ENCODE assay signal across 9 cellular contexts in the genomic region with DNA sequence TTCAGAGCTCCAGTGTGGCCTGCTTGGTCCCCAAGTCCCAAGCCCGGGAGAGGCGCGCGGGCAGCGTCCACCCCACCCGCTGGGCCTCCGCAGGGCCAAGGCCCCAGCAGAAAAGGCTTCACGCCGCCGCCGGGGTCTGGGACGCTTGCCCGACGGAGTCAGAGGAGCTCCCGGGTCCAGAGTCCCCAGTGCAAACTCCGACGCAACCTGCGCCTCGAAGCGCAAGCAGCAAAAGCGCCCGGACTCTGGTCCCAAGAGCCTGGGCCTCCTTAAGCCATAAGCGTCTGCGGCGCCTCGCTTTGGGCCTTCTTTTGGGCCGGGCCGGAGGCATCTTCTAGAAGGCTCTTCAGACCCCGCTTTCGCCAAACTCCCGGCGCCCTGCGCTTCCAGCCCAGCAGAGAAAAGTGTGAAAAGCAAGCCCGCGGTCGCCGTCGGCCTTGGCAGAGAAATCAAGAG. TPM values are rescaled to one million over a fixed set of nuclear protein-coding genes. Genes with fewer than 3 reads are reported as not detected.
A peak's percentile ranks its signal among the peaks of the same experiment; 100 is the strongest.
DNase-seq lines count a peak whose midpoint lies in the region; ATAC-seq, FAIRE-seq and TF ChIP-seq lines count a peak whose summit lies in the region.
"Had no signal": no experiment of that assay in that cellular context is flagged by ENCODE, and none has a peak within 500 bp of the region (broad histone marks: within the 10 kb centered on the region; RNA-seq: fewer than 3 reads in every experiment).

No MANE protein-coding gene starts in this region.

- TF ChIP-seq POLR2A in K562 (conservative IDR thresholded peaks at IDR 0.05) (no peak), thyroid gland (IDR thresholded peaks at IDR 0.05) (no peak)

- TF ChIP-seq EP300 in K562 (IDR thresholded peaks at IDR 0.05; ENCODE audit: low read length), result no peak

- peak overlapping the region; percentile 68 for H3K27ac Mint-ChIP-seq in T-helper 1 cell treated with Interleukin-12 subunit alpha and Interleukin-12 subunit beta and Interleukin-4 antibody, amounts not matched to agents 30 μg/mL and 1 μg/mL, for 36 hours
- H3K27ac Mint-ChIP-seq: stimulated activated memory B cell treated with anti-CD40 and anti-IgM and Interleukin-4, amounts not matched to agents 10 μg/mL and 1 μg/mL and 100 μg/mL, for 72 hours had no signal

- H3K9me3 Mint-ChIP-seq in T-helper 1 cell treated with Interleukin-12 subunit alpha and Interleukin-12 subunit beta and Interleukin-4 antibody, amounts not matched to agents 30 μg/mL and 1 μg/mL, for 36 hours, result peaks cover 3% of the 10 kb centered on the region

- CTCF ChIA-PET in K562 (lab: Yijun Ruan, JAX; ENCODE audit: low intra/inter-chr PET ratio), result interaction anchor here (0.6 to 0.8 kb wide), 2 partner anchors 205 to 626 kb away, joined by 3 to 4 read pairs; no protein-coding TSS in a partner anchor

- H3K4me1 ChIP-seq in K562 (replicated peaks in 1 of 2; ENCODE audit: control insufficient read depth in 2 of 2, insufficient read depth in 2 of 2, low read length in 2 of 2) (peaks cover 4 to 15% of the 10 kb centered on the region in 2 experiments; a peak in 3 of 5 replicates), thyroid gland (peaks cover 5% of the 10 kb centered on the region in 2 donors)

- no peaks in the 10 kb centered on the region for H3K9me1 ChIP-seq in K562 (ENCODE audit: control insufficient read depth, insufficient read depth, low read length)

- no peaks in the 10 kb centered on the region for H4K20me1 ChIP-seq in K562 (replicated peaks; ENCODE audit: control insufficient read depth, insufficient read depth, low read length)

- H3K27ac ChIP-seq in K562 (ENCODE audit: extremely low read depth, low read depth, low read length), result peak overlapping the region; percentile 87
- H3K27ac ChIP-seq in thyroid gland, result peak overlapping the region; percentile 53 to 62 (median 61)

- intact Hi-C loops in K562 (cut with micrococcal nuclease) (loop anchor here (5.0 to 10.0 kb wide), 2 partner anchors 362 to 536 kb away; a partner anchor contains a TSS), thyroid gland (cut with DNase I) (no loop called here)

- H2AFZ ChIP-seq in K562 (ENCODE audit: low read depth, low read length), result peak overlapping the region; percentile 97

- in situ Hi-C loops in K562 (cut with MboI), result loop anchor here (25.0 kb wide), 2 partner anchors 876 to 1924 kb away; no protein-coding TSS in a partner anchor

- FAIRE-seq in K562 (lab: Jason Lieb, UNC), result no peak

- ATAC-seq in K562, result peak; percentile 37
- ATAC-seq: stimulated activated memory B cell treated with anti-CD40 and anti-IgM and Interleukin-4, amounts not matched to agents 10 μg/mL and 1 μg/mL and 100 μg/mL, for 72 hours had no signal

- H3K9ac ChIP-seq in K562 (ENCODE audit: insufficient read depth in 1 of 2, low read depth in 2 of 2, low read length in 2 of 2), result peak overlapping the region; percentile 86 to 97

- H3K4me1 Mint-ChIP-seq in T-helper 1 cell treated with Interleukin-12 subunit alpha and Interleukin-12 subunit beta and Interleukin-4 antibody, amounts not matched to agents 30 μg/mL and 1 μg/mL, for 36 hours (ENCODE audit: low read depth), result peaks cover 4% of the 10 kb centered on the region

- DNase-seq in T-helper 1 cell (no peak), K562 (ENCODE audit: extremely low read depth in 1 of 4, low spot score in 3 of 4) (peak in 3 of 4 experiments; percentile 22 to 63 (median 35)), kidney epithelial cell (ENCODE audit: low read depth) (no peak), thyroid gland (no peak), COLO668 (lab: John Stamatoyannopoulos, UW; ENCODE audit: unreplicated experiment) (no peak), nucleus accumbens (lab: John Stamatoyannopoulos, UW) (no peak), NCI-H2196 treated with DMSO at 0.1 percent for 48 hours (lab: John Stamatoyannopoulos, UW; ENCODE audit: unreplicated experiment) (no peak)

- H3K4me3 Mint-ChIP-seq in T-helper 1 cell treated with Interleukin-12 subunit alpha and Interleukin-12 subunit beta and Interleukin-4 antibody, amounts not matched to agents 30 μg/mL and 1 μg/mL, for 36 hours, result no peak overlapping the region
- H3K4me3 Mint-ChIP-seq: stimulated activated memory B cell treated with anti-CD40 and anti-IgM and Interleukin-4, amounts not matched to agents 10 μg/mL and 1 μg/mL and 100 μg/mL, for 72 hours had no signal

- H3K36me3 Mint-ChIP-seq in T-helper 1 cell treated with Interleukin-12 subunit alpha and Interleukin-12 subunit beta and Interleukin-4 antibody, amounts not matched to agents 30 μg/mL and 1 μg/mL, for 36 hours (ENCODE audit: low read depth), result peaks cover 3% of the 10 kb centered on the region
- H3K36me3 Mint-ChIP-seq: stimulated activated memory B cell treated with anti-CD40 and anti-IgM and Interleukin-4, amounts not matched to agents 10 μg/mL and 1 μg/mL and 100 μg/mL, for 72 hours had no signal

- POLR2A ChIA-PET in K562 (lab: Yijun Ruan, JAX), result interaction anchor here (0.7 to 4.3 kb wide), 6 partner anchors 9 to 883 kb away, joined by 3 to 35 read pairs (median 4); no protein-coding TSS in a partner anchor

- TF ChIP-seq CTCF in K562 (IDR thresholded peaks at IDR 0.05 in 2 of 3, conservative IDR thresholded peaks at IDR 0.05 in 1 of 3; ENCODE audit: insufficient read depth in 2 of 3, low read depth in 1 of 3, low read length in 3 of 3) (no peak), kidney epithelial cell (IDR thresholded peaks at IDR 0.05; ENCODE audit: insufficient read depth, low read length, poor library complexity, severe bottlenecking) (no peak), thyroid gland (IDR thresholded peaks at IDR 0.05) (no peak)

- H3K79me2 ChIP-seq in K562 (ENCODE audit: control insufficient read depth, insufficient read depth, low read length), result peaks cover 55% of the 10 kb centered on the region

- H3K27me3 Mint-ChIP-seq in T-helper 1 cell treated with Interleukin-12 subunit alpha and Interleukin-12 subunit beta and Interleukin-4 antibody, amounts not matched to agents 30 μg/mL and 1 μg/mL, for 36 hours (ENCODE audit: low read depth), result peaks cover 70% of the 10 kb centered on the region

- peaks cover 23% of the 10 kb centered on the region; the same call in 1 of the 3 replicates for H3K36me3 ChIP-seq in K562 (ENCODE audit: control insufficient read depth, insufficient read depth, low read length)
- no peaks in the 10 kb centered on the region for H3K36me3 ChIP-seq in kidney epithelial cell (ENCODE audit: control insufficient read depth, insufficient read depth, low read length)
- no peaks in the 10 kb centered on the region for H3K36me3 ChIP-seq in thyroid gland

- TF ChIP-seq RAD21 in K562 (CRISPR knock-in tag; conservative IDR thresholded peaks at IDR 0.05 in 1 of 2, IDR thresholded peaks at IDR 0.05 in 1 of 2), result no peak

- no TSS peak for BruUV-seq in K562 (replicated peaks; lab: Mats Ljungman, UMichigan)

- H3K27me3 ChIP-seq in K562 (ENCODE audit: control insufficient read depth in 2 of 2, insufficient read depth in 2 of 2, low read length in 2 of 2), result no peaks in the 10 kb centered on the region
- peaks cover 47% of the 10 kb centered on the region for H3K27me3 ChIP-seq in kidney epithelial cell (ENCODE audit: control insufficient read depth, insufficient read depth, low read length)
- peaks cover 16% of the 10 kb centered on the region for H3K27me3 ChIP-seq in thyroid gland

- H3K9me3 ChIP-seq in K562 (replicated peaks; ENCODE audit: control insufficient read depth, insufficient read depth, low read depth, low read length), result no peaks in the 10 kb centered on the region
- no peaks in the 10 kb centered on the region for H3K9me3 ChIP-seq in thyroid gland

- H3K4me2 ChIP-seq in K562 (ENCODE audit: insufficient read depth, low read length), result peak overlapping the region; percentile 92

- H3K4me3 ChIP-seq in K562, result peak overlapping the region; percentile 78
- peak overlapping the region; percentile 65 for H3K4me3 ChIP-seq in kidney epithelial cell (ENCODE audit: low read depth, low read length)
- H3K4me3 ChIP-seq in thyroid gland (replicated peaks in 1 of 3), result peak overlapping the region in 1 of 3 donors; percentile 31

- WGBS in K562 (ENCODE audit: insufficient coverage, low coverage, missing lambda C conversion rate), result under 1% methylated on average over 30 of the region's 38 CpGs
- 1 to 2% methylated on average over 13 to 21 of the region's 38 CpGs for WGBS in thyroid gland, 2 donors

RNA-seq across cellular contexts. Expression of a gene that starts 1.4 kb away (rescaled TPM):
- 48.3 and 55.1 TPM in 2 replicates for total RNA-seq in K562 (2011; cell fraction: chromatin; rRNA removed; ENCODE audit: low replicate concordance)
- total RNA-seq in K562 (2011; cell fraction: nucleolus; rRNA removed), result 26.8 and 27.0 TPM in 2 replicates
- 29.4 and 61.1 TPM in 2 replicates for total RNA-seq in K562 (2011; cell fraction: nucleoplasm; rRNA removed)
- total RNA-seq in K562 (2014; rRNA removed) (22.0 and 22.7 TPM in 2 replicates), K562 (2014; rRNA removed; fragmentation: Illumina TruSeq; extraction: Trizol) (18.3 and 21.1 TPM in 2 replicates), K562 (2015; rRNA removed; fragmentation: Illumina TruSeq; extraction: Trizol) (18.1 and 20.7 TPM in 2 replicates), K562 (2021) (28.0 and 32.9 TPM in 2 replicates), kidney epithelial cell (0.46 and 0.48 TPM in 2 replicates), thyroid gland (1 to 10 TPM; 1.3 to 7.5 (median 4.9) TPM)
- polyA plus RNA-seq in K562 (2011; rRNA removed) (36.1 and 41.4 TPM in 2 replicates), K562 (2014; fragmentation: Illumina TruSeq; extraction: Trizol) (17.6 and 22.8 TPM in 2 replicates), K562 (2014; fragmentation: Nextera tagmentation; extraction: Ambion mirVana) (1 to 10 TPM; 4.0 to 4.8 TPM), K562 (2014; rRNA removed) (19.2 and 26.8 TPM in 2 replicates)
- 32.0 and 43.8 TPM in 2 replicates for polyA plus RNA-seq in K562 (2011; cell fraction: cytosol; rRNA removed)
- 78.3 and 79.7 TPM in 2 replicates for polyA plus RNA-seq in K562 (2011; cell fraction: nucleus; rRNA removed)
- polyA plus RNA-seq in K562 (2012), result 18.2 and 18.7 TPM in 2 replicates
- 71.1 and 83.2 TPM in 2 replicates for polyA minus RNA-seq in K562 (2011; rRNA and poly(A)+ RNA removed)
- polyA minus RNA-seq in K562 (2011; cell fraction: cytosol; rRNA and poly(A)+ RNA removed), result 24.1 and 25.9 TPM in 2 replicates
- 79.0 and 112 TPM in 2 replicates for polyA minus RNA-seq in K562 (2011; cell fraction: nucleus; rRNA and poly(A)+ RNA removed)

Comparison
In these comparisons a context has a peak if more than half of its experiments do, and no peak if none do; other contexts are left out.
1. DNase-seq: peak in K562 (3 of 4); none in T-helper 1 cell (0 of 5), kidney epithelial cell (single experiment), thyroid gland (0 of 2), COLO668 (single experiment), nucleus accumbens (0 of 56) and NCI-H2196 treated with DMSO at 0.1 percent for 48 hours (single experiment).